In the genomic region with DNA sequence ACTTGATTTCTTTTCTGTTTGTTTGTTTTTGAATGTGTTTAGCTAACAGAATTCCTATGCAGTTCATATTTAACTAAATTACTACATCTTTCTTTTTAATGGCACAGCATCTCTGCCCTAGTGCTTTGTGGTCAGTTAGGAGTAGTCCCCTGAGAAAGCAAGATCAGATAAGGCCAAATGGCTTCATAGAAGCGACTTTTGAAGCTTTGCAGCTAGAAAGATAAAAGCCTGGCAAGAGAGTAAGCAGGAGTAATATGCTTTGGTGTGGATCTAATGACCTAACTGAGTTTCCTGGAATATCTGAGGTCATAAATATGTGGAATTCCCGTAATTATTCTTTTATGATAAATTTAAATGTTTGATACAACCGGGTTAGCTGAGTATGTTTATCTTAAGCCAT, we compare ENCODE assay signal across 28 cellular contexts.
"Had no signal": no experiment of that assay in that cellular context is flagged by ENCODE, and none has a peak within 500 bp of the region (broad histone marks: within the 10 kb centered on the region; RNA-seq: fewer than 3 reads in every experiment).

No MANE protein-coding gene starts in this region.

- H3K27ac Mint-ChIP-seq: memory B cell; naive thymus-derived CD8-positive, alpha-beta T cell; nephron progenitor cell; progenitor cell of endocrine pancreas; stimulated activated naive CD8-positive, alpha-beta T cell treated with anti-CD3 and anti-CD28 coated beads, Interleukin-15, amount 100 ng/mL, for 72 hours had no signal

- H3K4me1 ChIP-seq: gastrocnemius medialis, lower lobe of right lung, parathyroid adenoma, right lobe of liver, suprapubic skin, transverse colon, upper lobe of right lung, uterus had no signal

- DNase-seq: dermis blood vessel endothelial cell; effector memory CD4-positive, alpha-beta T cell; gastrocnemius medialis; heart left ventricle; hippocampal formation; kidney glomerular epithelial cell; left colon; left ventricle myocardium superior; lower lobe of right lung; naive thymus-derived CD8-positive, alpha-beta T cell; nephron progenitor cell; nucleus accumbens; right lobe of liver; small intestine; stimulated activated CD4-positive, alpha-beta T cell treated with anti-CD3 and anti-CD28 coated beads, Interleukin-12 subunit alpha, Interleukin-12 subunit beta, amount 100 ng/mL, for 4 hours; stimulated activated CD4-positive, alpha-beta T cell treated with anti-CD3 and anti-CD28 coated beads, Interleukin-1b, Interleukin-23, amount 100 ng/mL, for 48 hours; stimulated activated CD4-positive, alpha-beta T cell treated with anti-CD3 and anti-CD28 coated beads, Interleukin-4, amount 100 ng/mL, for 1 hour; stimulated activated CD8-positive, alpha-beta memory T cell treated with anti-CD3 and anti-CD28 coated beads, Interleukin-4, amount 100 ng/mL, for 48 hours; stimulated activated naive CD4-positive, alpha-beta T cell; stimulated activated naive CD8-positive, alpha-beta T cell treated with anti-CD3 and anti-CD28 coated beads, Interleukin-15, amount 100 ng/mL, for 72 hours; transverse colon; upper lobe of right lung; uterus had no signal

- H3K79me2 ChIP-seq: parathyroid adenoma had no signal

- H3K36me3 ChIP-seq: gastrocnemius medialis, heart left ventricle, lower lobe of right lung, right lobe of liver, suprapubic skin, transverse colon, upper lobe of right lung, uterus had no signal

- H3K9ac ChIP-seq: parathyroid adenoma had no signal

- H2AFZ ChIP-seq: parathyroid adenoma had no signal

- H3K4me3 ChIP-seq: coronary artery, gastrocnemius medialis, heart left ventricle, lower lobe of right lung, right lobe of liver, suprapubic skin, transverse colon, upper lobe of right lung, uterus had no signal

- H3K4me1 Mint-ChIP-seq: memory B cell; naive thymus-derived CD8-positive, alpha-beta T cell; stimulated activated naive CD8-positive, alpha-beta T cell treated with anti-CD3 and anti-CD28 coated beads, Interleukin-15, amount 100 ng/mL, for 72 hours had no signal

- H3K9me3 ChIP-seq: gastrocnemius medialis, heart left ventricle, lower lobe of right lung, right lobe of liver, suprapubic skin, transverse colon, upper lobe of right lung, uterus had no signal

- ATAC-seq: gastrocnemius medialis; heart left ventricle; left colon; left ventricle myocardium superior; lower lobe of right lung; naive thymus-derived CD8-positive, alpha-beta T cell; right lobe of liver; stimulated activated naive CD8-positive, alpha-beta T cell treated with anti-CD3 and anti-CD28 coated beads, Interleukin-15, amount 100 ng/mL, for 72 hours; upper lobe of right lung had no signal

- H3K27me3 Mint-ChIP-seq: memory B cell; naive thymus-derived CD8-positive, alpha-beta T cell; progenitor cell of endocrine pancreas; stimulated activated naive CD8-positive, alpha-beta T cell treated with anti-CD3 and anti-CD28 coated beads, Interleukin-15, amount 100 ng/mL, for 72 hours had no signal

- H3K27ac ChIP-seq: coronary artery, gastrocnemius medialis, heart left ventricle, lower lobe of right lung, parathyroid adenoma, right lobe of liver, suprapubic skin, transverse colon, upper lobe of right lung, uterus had no signal

- H3K4me3 Mint-ChIP-seq: memory B cell; naive thymus-derived CD8-positive, alpha-beta T cell; nephron progenitor cell; stimulated activated naive CD8-positive, alpha-beta T cell treated with anti-CD3 and anti-CD28 coated beads, Interleukin-15, amount 100 ng/mL, for 72 hours had no signal

- H3K36me3 Mint-ChIP-seq: memory B cell; naive thymus-derived CD8-positive, alpha-beta T cell had no signal

- H3K27me3 ChIP-seq: gastrocnemius medialis, heart left ventricle, right lobe of liver, suprapubic skin, transverse colon, upper lobe of right lung, uterus had no signal
